Comparison of ENCODE assay signal across 8 cellular contexts in the genomic region with DNA sequence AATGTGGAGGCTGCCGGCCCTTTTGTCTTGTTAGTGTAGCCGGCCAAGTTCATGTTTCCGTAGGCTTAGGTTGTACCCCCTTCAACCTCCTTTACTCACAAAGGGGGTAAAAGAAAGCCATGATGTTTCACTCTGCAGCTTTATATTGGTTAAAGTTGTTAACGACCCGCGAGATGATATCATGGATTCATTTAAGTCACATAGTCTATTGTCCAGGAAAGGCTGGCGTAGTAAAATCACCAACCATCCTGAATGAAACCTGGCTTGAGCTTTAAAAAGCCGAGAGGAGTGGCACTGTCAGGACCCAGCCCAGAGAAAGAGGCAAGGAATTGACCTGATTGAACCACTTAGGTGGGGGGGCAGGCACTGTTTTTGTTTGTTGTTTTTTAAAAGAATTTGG. TPM values are rescaled to one million over a fixed set of nuclear protein-coding genes. Genes with fewer than 3 reads are reported as not detected.
DNase-seq lines count a peak whose midpoint lies in the region; ATAC-seq and TF ChIP-seq lines count a peak whose summit lies in the region.

No MANE protein-coding gene starts in this region.

- H3K4me3 Mint-ChIP-seq in stimulated activated naive CD8-positive, alpha-beta T cell treated with anti-CD3 and anti-CD28 coated beads, Interleukin-15, Interleukin-2, amounts not matched to agents 100 ng/mL and 50 ng/mL, for 24 hours, result peak overlapping the region; percentile 88

- TF ChIP-seq CTCF in cardiac fibroblast (IDR thresholded peaks at IDR 0.05; ENCODE audit: low read depth, low read length) (no peak), lung (IDR thresholded peaks at IDR 0.05; ENCODE audit: control extremely low read depth, extremely low read depth) (no peak)

- no peak for DNase-seq in stimulated activated naive CD8-positive, alpha-beta T cell treated with anti-CD3 and anti-CD28 coated beads, Interleukin-15, Interleukin-2, amounts not matched to agents 100 U/mL and 50 U/mL, for 24 hours
- DNase-seq in cardiac fibroblast (ENCODE audit: low read depth in 2 of 2) (peak in 1 of 2 donors; percentile 25), lung (ENCODE audit: low spot score) (no peak), aorta (no peak), NCI-H345 (lab: John Stamatoyannopoulos, UW) (no peak), SIG-M5 treated with dmso at 0.1 percent for 504 hours (lab: John Stamatoyannopoulos, UW; ENCODE audit: unreplicated experiment) (no peak)

- peak overlapping the region; percentile 79 for H3K27ac Mint-ChIP-seq in stimulated activated naive CD8-positive, alpha-beta T cell treated with anti-CD3 and anti-CD28 coated beads, Interleukin-15, Interleukin-2, amounts not matched to agents 100 ng/mL and 50 ng/mL, for 24 hours

- peaks cover 2 to 10% of the 10 kb centered on the region in 2 donors for H3K36me3 ChIP-seq in lung (ENCODE audit: control insufficient read depth in 2 of 2, insufficient read depth in 2 of 2, low read length in 2 of 2)
- H3K36me3 ChIP-seq in aorta (ENCODE audit: control insufficient read depth in 1 of 2, insufficient read depth in 2 of 2, low read length in 1 of 2), result no peaks in the 10 kb centered on the region

- 4 to 13% methylated on average over 8 of the region's 8 CpGs for WGBS in lung, 2 donors
- WGBS in aorta, 2 donors, result 1 to 2% methylated on average over 8 of the region's 8 CpGs

- no peaks in the 10 kb centered on the region for H3K27me3 ChIP-seq in lung (ENCODE audit: control insufficient read depth, insufficient read depth)
- H3K27me3 ChIP-seq in aorta (ENCODE audit: control insufficient read depth in 1 of 2, insufficient read depth in 2 of 2, low read length in 1 of 2), result no peaks in the 10 kb centered on the region

- H3K27me3 Mint-ChIP-seq in stimulated activated naive CD8-positive, alpha-beta T cell treated with anti-CD3 and anti-CD28 coated beads, Interleukin-15, Interleukin-2, amounts not matched to agents 100 ng/mL and 50 ng/mL, for 24 hours, result no peaks in the 10 kb centered on the region

- intact Hi-C loops in aorta (cut with DNase I), result loop anchor here (5.0 to 10.0 kb wide), 3 partner anchors 294 to 764 kb away; partner anchors contain the start of genes CMKLR1 (in 1 of the 2), KCTD10 (in 1 of the 2) and UBE3B (in 1 of the 2)

- peaks cover 47% of the 10 kb centered on the region for H3K36me3 Mint-ChIP-seq in stimulated activated naive CD8-positive, alpha-beta T cell treated with anti-CD3 and anti-CD28 coated beads, Interleukin-15, Interleukin-2, amounts not matched to agents 100 ng/mL and 50 ng/mL, for 24 hours (ENCODE audit: low read depth)

- H3K4me3 ChIP-seq in cardiac fibroblast (replicated peaks in 1 of 2; ENCODE audit: low read depth in 2 of 2, low read length in 2 of 2) (peak overlapping the region; percentile 63 to 82), lung (peak overlapping the region; percentile 66), aorta (ENCODE audit: low read length in 2 of 2) (peak overlapping the region; percentile 68 to 78)

- H3K27ac ChIP-seq in lung (ENCODE audit: low read depth in 1 of 2, low read length in 1 of 2) (peak overlapping the region; percentile 71 to 87), aorta (ENCODE audit: low read depth in 1 of 2, low read length in 2 of 2) (peak overlapping the region in 1 of 2 donors; percentile 30)

- no peak for ATAC-seq in stimulated activated naive CD8-positive, alpha-beta T cell treated with anti-CD3 and anti-CD28 coated beads, Interleukin-15, Interleukin-2, amounts not matched to agents 100 U/mL and 50 U/mL, for 24 hours
- ATAC-seq in lung (ENCODE audit: insufficient read depth, low FRiP score) (no peak), aorta (ENCODE audit: low FRiP score) (no peak), HG03280 (IDR thresholded peaks at IDR 0.05; ENCODE audit: unreplicated experiment) (no peak)

- no peaks in the 10 kb centered on the region for H3K9me3 Mint-ChIP-seq in stimulated activated naive CD8-positive, alpha-beta T cell treated with anti-CD3 and anti-CD28 coated beads, Interleukin-15, Interleukin-2, amounts not matched to agents 100 ng/mL and 50 ng/mL, for 24 hours

- H3K4me1 ChIP-seq in lung (ENCODE audit: control insufficient read depth in 2 of 2, insufficient read depth in 2 of 2, low read length in 2 of 2), result peaks cover 3 to 14% of the 10 kb centered on the region in 2 donors
- H3K4me1 ChIP-seq in aorta (ENCODE audit: control insufficient read depth in 1 of 2, insufficient read depth in 2 of 2, low read length in 2 of 2), result no peaks in the 10 kb centered on the region

- H3K9me3 ChIP-seq in lung (ENCODE audit: control insufficient read depth in 2 of 2, insufficient read depth in 1 of 2, low read length in 1 of 2) (no peaks in the 10 kb centered on the region), aorta (ENCODE audit: control insufficient read depth, low read length) (no peaks in the 10 kb centered on the region)

- peaks cover 24% of the 10 kb centered on the region for H3K4me1 Mint-ChIP-seq in stimulated activated naive CD8-positive, alpha-beta T cell treated with anti-CD3 and anti-CD28 coated beads, Interleukin-15, Interleukin-2, amounts not matched to agents 100 ng/mL and 50 ng/mL, for 24 hours (ENCODE audit: low read depth)

RNA-seq across cellular contexts. Expression of gene UNG, which starts 1.3 kb away (rescaled TPM):
- total RNA-seq in lung (10 to 100 TPM; 17.2 to 17.8 TPM), aorta (10 to 100 TPM in 1 of 2 donors, 1 to 10 TPM in 1; 9.1 to 17.6 TPM)
- polyA plus RNA-seq in lung (10 to 100 TPM; 11.8 to 12.5 TPM), aorta (1 to 10 TPM; 7.4 to 8.5 TPM)

RNA-seq across cellular contexts. Expression of gene ALKBH2, which starts 5.4 kb away (rescaled TPM):
- 10 to 100 TPM; 10.7 to 18.2 TPM for total RNA-seq in lung
- 10 to 100 TPM; 20.0 to 42.5 TPM for polyA plus RNA-seq in lung
- total RNA-seq in aorta, result 10 to 100 TPM; 11.0 to 12.6 TPM
- polyA plus RNA-seq in aorta, result 10 to 100 TPM; 12.1 to 36.3 TPM

RNA-seq across cellular contexts. Expression of gene ACACB, which starts 17.7 kb away (rescaled TPM):
- total RNA-seq in lung (10 to 100 TPM; 22.0 to 24.5 TPM), aorta (10 to 100 TPM; 46.8 to 70.3 TPM)
- polyA plus RNA-seq in lung (10 to 100 TPM in 1 of 2 donors, 1 to 10 TPM in 1; 2.9 to 14.5 TPM), aorta (10 to 100 TPM in 1 of 2 donors, 1 to 10 TPM in 1; 8.4 to 13.4 TPM)

RNA-seq across cellular contexts. Expression of gene USP30, which starts 46.3 kb away (rescaled TPM):
- total RNA-seq in lung (10 to 100 TPM in 1 of 2 donors, 1 to 10 TPM in 1; 8.8 to 17.9 TPM), aorta (10 to 100 TPM in 1 of 2 donors, 1 to 10 TPM in 1; 7.3 to 14.8 TPM)
- polyA plus RNA-seq in lung (1 to 10 TPM; 6.5 to 7.2 TPM), aorta (1 to 10 TPM; 4.1 to 6.6 TPM)
